In the genomic region with DNA sequence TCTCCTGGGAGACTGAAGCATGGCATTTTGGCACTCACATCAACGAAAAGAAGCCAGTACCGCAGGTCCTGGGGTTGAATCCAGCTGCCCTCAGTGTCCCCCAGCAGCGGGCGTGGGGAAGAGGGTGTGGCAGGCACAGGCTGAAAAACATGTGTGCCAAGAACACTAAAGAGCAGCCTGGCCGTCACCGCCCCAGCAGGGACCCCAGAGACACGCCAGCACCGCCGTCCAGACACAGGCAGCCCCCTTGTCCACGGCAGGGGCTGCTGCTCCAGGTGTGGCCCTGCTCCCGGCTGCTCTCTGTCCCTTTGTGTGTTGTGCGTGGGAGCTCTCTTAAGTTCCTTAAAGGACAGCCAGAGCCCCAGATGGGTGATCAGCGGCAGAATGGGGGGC, we compare ENCODE assay signal across 9 cellular contexts. TPM values are rescaled to one million over a fixed set of nuclear protein-coding genes. Genes with fewer than 3 reads are reported as not detected.
DNase-seq lines count a peak whose midpoint lies in the region; ATAC-seq, FAIRE-seq and TF ChIP-seq lines count a peak whose summit lies in the region.
"Had no signal": no experiment of that assay in that cellular context is flagged by ENCODE, and none has a peak within 500 bp of the region (broad histone marks: within the 10 kb centered on the region; RNA-seq: fewer than 3 reads in every experiment).

No MANE protein-coding gene starts in this region.

- H3K9me3 ChIP-seq in A549 = no peaks in the 10 kb centered on the region
- H3K9me3 ChIP-seq in HCT116 (ENCODE audit: control insufficient read depth in 1 of 2, insufficient read depth in 1 of 2, low read depth in 1 of 2, low read length in 2 of 2) = no peaks in the 10 kb centered on the region

- H3K9ac ChIP-seq in HCT116 (ENCODE audit: low read length) = peak overlapping the region; percentile 72

- no peaks in the 10 kb centered on the region for H3K9me3 Mint-ChIP-seq in activated naive CD4-positive, alpha-beta T cell treated with anti-CD3 and anti-CD28 coated beads, Interleukin-2, amount 50 U/mL, for 72 hours
- no peaks in the 10 kb centered on the region for H3K9me3 Mint-ChIP-seq in stimulated activated memory B cell treated with anti-CD40 and anti-IgM and Interleukin-4, amounts not matched to agents 10 μg/mL and 1 μg/mL and 100 μg/mL, for 72 hours

- BruUV-seq in HCT116 (replicated peaks; lab: Mats Ljungman, UMichigan) = no TSS peak

- TF ChIP-seq RAD21 in A549 (conservative IDR thresholded peaks at IDR 0.05 in 1 of 2, IDR thresholded peaks at IDR 0.05 in 1 of 2) (no peak), HCT116 (IDR thresholded peaks at IDR 0.05; ENCODE audit: low read depth) (no peak)

- H2AFZ ChIP-seq in HCT116 (ENCODE audit: low read depth, low read length, poor library complexity, severe bottlenecking) = no peak overlapping the region

- H3K4me3 Mint-ChIP-seq in stimulated activated memory B cell treated with anti-CD40 and anti-IgM and Interleukin-4, amounts not matched to agents 10 μg/mL and 1 μg/mL and 100 μg/mL, for 72 hours = peak overlapping the region; percentile 78

- DNase-seq in A549 (ENCODE audit: low read depth in 1 of 2, low spot score in 1 of 2) (peak in 1 of 2 experiments; percentile 33), HCT116 (ENCODE audit: low read depth, low spot score) (no peak), H54 (ENCODE audit: insufficient read length, low spot score) (no peak), GM10266 (ENCODE audit: extremely low spot score) (no peak), HuH-7.5 (ENCODE audit: low spot score) (no peak)
- no peak for DNase-seq in activated naive CD4-positive, alpha-beta T cell treated with anti-CD3 and anti-CD28 coated beads, Interleukin-2, amount 50 U/mL, for 72 hours (ENCODE audit: low spot score in 2 of 2)

- TF ChIP-seq EP300 in A549 (IDR thresholded peaks at IDR 0.05) = no peak

- POLR2A ChIA-PET in A549 (lab: Yijun Ruan, JAX) = interaction anchor here (0.6 kb wide), 1 partner anchor 434 kb away, joined by 9 read pairs; no protein-coding TSS in a partner anchor
- POLR2A ChIA-PET in HCT116 (lab: Charles Lee) = no interaction called here

- H3K27me3 Mint-ChIP-seq in stimulated activated memory B cell treated with anti-CD40 and anti-IgM and Interleukin-4, amounts not matched to agents 10 μg/mL and 1 μg/mL and 100 μg/mL, for 72 hours = peaks cover 9% of the 10 kb centered on the region

- FAIRE-seq in A549 (lab: Jason Lieb, UNC) (no peak), H54 (lab: Jason Lieb, UNC) (no peak)

- H3K4me2 ChIP-seq in A549 (peak overlapping the region; percentile 97), HCT116 (ENCODE audit: low read length) (peak overlapping the region; percentile 81)

- TF ChIP-seq CTCF in A549 (IDR thresholded peaks at IDR 0.05) (no peak), HCT116 (IDR thresholded peaks at IDR 0.05 in 2 of 3, conservative IDR thresholded peaks at IDR 0.05 in 1 of 3; ENCODE audit: borderline replicate concordance in 1 of 3, insufficient read depth in 1 of 3, low read depth in 2 of 3, low read length in 2 of 3) (no peak), GM10266 (IDR thresholded peaks at IDR 0.05; ENCODE audit: control insufficient read depth, insufficient read depth, low read depth, missing control alignments) (no peak)

- H3K27ac ChIP-seq in A549 (peak overlapping the region; percentile 76 to 91), HCT116 (ENCODE audit: low read depth, low read length) (peak overlapping the region; percentile 46; the same call in 1 of the 2 replicates)
- H3K27ac ChIP-seq: epithelial cell of prostate had no signal

- ATAC-seq in A549 (peak; percentile 33 to 37), HCT116 (peak; percentile 4; the same call in 1 of the 2 replicates)
- ATAC-seq in activated naive CD4-positive, alpha-beta T cell treated with anti-CD3 and anti-CD28 coated beads, Interleukin-2, amount 50 U/mL, for 72 hours = peak; percentile 9 to 16
- no peak for ATAC-seq in stimulated activated memory B cell treated with anti-CD40 and anti-IgM and Interleukin-4, amounts not matched to agents 10 μg/mL and 1 μg/mL and 100 μg/mL, for 72 hours

- intact Hi-C loops in HCT116 (cut with micrococcal nuclease) = no loop called here

- no peaks in the 10 kb centered on the region for H3K79me2 ChIP-seq in HCT116 (ENCODE audit: insufficient read depth, low read length)

- 12% methylated on average over 13 of the region's 13 CpGs for WGBS in A549 (ENCODE audit: missing lambda C conversion rate)

- H3K27ac Mint-ChIP-seq in activated naive CD4-positive, alpha-beta T cell treated with anti-CD3 and anti-CD28 coated beads, Interleukin-2, amount 50 U/mL, for 72 hours = no peak overlapping the region
- H3K27ac Mint-ChIP-seq in stimulated activated memory B cell treated with anti-CD40 and anti-IgM and Interleukin-4, amounts not matched to agents 10 μg/mL and 1 μg/mL and 100 μg/mL, for 72 hours = no peak overlapping the region

- RAD21 ChIA-PET in HCT116 (lab: Charles Lee; ENCODE audit: low non-redundant PET in 1 of 2, low total read pairs in 2 of 2, uncharacterized antibody in 2 of 2, unreplicated experiment in 2 of 2) = no interaction called here

- H3K36me3 Mint-ChIP-seq in activated naive CD4-positive, alpha-beta T cell treated with anti-CD3 and anti-CD28 coated beads, Interleukin-2, amount 50 U/mL, for 72 hours = no peaks in the 10 kb centered on the region
- no peaks in the 10 kb centered on the region for H3K36me3 Mint-ChIP-seq in stimulated activated memory B cell treated with anti-CD40 and anti-IgM and Interleukin-4, amounts not matched to agents 10 μg/mL and 1 μg/mL and 100 μg/mL, for 72 hours

- CTCF ChIA-PET in A549 (lab: Yijun Ruan, JAX) = interaction anchor here (0.6 to 5.5 kb wide), 6 partner anchors 10 to 273 kb away, joined by 3 to 36 read pairs (median 7); no protein-coding TSS in a partner anchor
- CTCF ChIA-PET in HCT116 (lab: Charles Lee) = no interaction called here

- peak overlapping the region; percentile 91 for H3K4me3 ChIP-seq in A549
- H3K4me3 ChIP-seq in HCT116 (replicated peaks in 1 of 2; ENCODE audit: low read depth in 1 of 2, low read length in 2 of 2) = peak overlapping the region; percentile 73 to 83
- H3K4me3 ChIP-seq in iPS-11a (ENCODE audit: low read depth, low read length) = peak overlapping the region; percentile 72

- H3K36me3 ChIP-seq in HCT116 (ENCODE audit: control insufficient read depth in 1 of 2, insufficient read depth in 2 of 2, low read length in 2 of 2) = no peaks in the 10 kb centered on the region

- no peaks in the 10 kb centered on the region for H3K9me2 ChIP-seq in HCT116 (ENCODE audit: insufficient read depth)

- peaks cover 19% of the 10 kb centered on the region for H3K4me1 Mint-ChIP-seq in stimulated activated memory B cell treated with anti-CD40 and anti-IgM and Interleukin-4, amounts not matched to agents 10 μg/mL and 1 μg/mL and 100 μg/mL, for 72 hours

- TF ChIP-seq POLR2A in A549 (IDR thresholded peaks at IDR 0.05; ENCODE audit: low read length) (no peak), HCT116 (IDR thresholded peaks at IDR 0.05; ENCODE audit: borderline replicate concordance, extremely low read depth, insufficient read depth, insufficient read length) (no peak), H54 (IDR thresholded peaks at IDR 0.05; ENCODE audit: low read depth, low read length) (no peak)

- H3K4me1 ChIP-seq in A549 (peaks cover 23% of the 10 kb centered on the region), HCT116 (ENCODE audit: control insufficient read depth in 1 of 2, insufficient read depth in 2 of 2, low read length in 2 of 2) (peaks cover 4 to 30% of the 10 kb centered on the region in 2 experiments; a peak in 3 of 4 replicates)

- no peaks in the 10 kb centered on the region for H3K27me3 ChIP-seq in HCT116 (ENCODE audit: insufficient read depth, low read length)

- H4K20me1 ChIP-seq in HCT116 (ENCODE audit: insufficient read depth) = no peaks in the 10 kb centered on the region

TF ChIP-seq in A549, 52 proteins besides CTCF, POLR2A, EP300 and RAD21 (continues in another document):
- TF ChIP-seq HDAC2 (IDR thresholded peaks at IDR 0.05) = no peak
- TF ChIP-seq NPAS2 (CRISPR knock-in tag; IDR thresholded peaks at IDR 0.05; ENCODE audit: borderline replicate concordance) = no peak
- no peak for TF ChIP-seq RNF2 (IDR thresholded peaks at IDR 0.05; ENCODE audit: borderline replicate concordance, low read depth)

TF ChIP-seq in HCT116, 20 proteins besides CTCF, POLR2A, EP300 and RAD21:
- TF ChIP-seq CBX3 (IDR thresholded peaks at IDR 0.05; ENCODE audit: low read depth) (no peak), ZNF274 (IDR thresholded peaks at IDR 0.05; ENCODE audit: low read depth, low read length) (no peak)
- TF ChIP-seq, protein P1, sequence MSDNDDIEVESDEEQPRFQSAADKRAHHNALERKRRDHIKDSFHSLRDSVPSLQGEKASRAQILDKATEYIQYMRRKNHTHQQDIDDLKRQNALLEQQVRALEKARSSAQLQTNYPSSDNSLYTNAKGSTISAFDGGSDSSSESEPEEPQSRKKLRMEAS (IDR thresholded peaks at IDR 0.05) = no peak

RNA-seq across cellular contexts. Expression of gene PHETA1, which starts 0.6 kb away (rescaled TPM):
- polyA plus RNA-seq in A549 (2011; rRNA removed) = 2.9 and 3.0 TPM in 2 replicates
- 5.1 and 7.4 TPM in 2 replicates for polyA plus RNA-seq in A549 (2012; cell fraction: cytosol; rRNA removed)
- polyA plus RNA-seq in A549 (2012; cell fraction: nucleus; rRNA removed) = 11.4 and 15.4 TPM in 2 replicates
- polyA plus RNA-seq in A549 (2017; fragmentation: RNase III; extraction: RNeasy Plus Mini Kit Qiagen cat#74134 plus additional on column Dnase treatment) = 5.8 to 7.3 TPM (median 7.1 TPM) in 3 replicates
- 1.6 and 2.4 TPM in 2 replicates for polyA minus RNA-seq in A549 (2011; rRNA and poly(A)+ RNA removed)
- total RNA-seq in HCT116 (2021; ENCODE audit: unreplicated experiment) = 10.6 TPM
- polyA plus RNA-seq in HCT116 (2012) = 5.1 and 5.7 TPM in 2 replicates
- 1 to 10 TPM in 1 of 2 donors, under 1 TPM in 1; 0.64 to 1.5 TPM for total RNA-seq in activated naive CD4-positive, alpha-beta T cell treated with anti-CD3 and anti-CD28 coated beads, Interleukin-2, amount 50 U/mL, for 72 hours

RNA-seq across cellular contexts. Expression of gene SH2B3, which starts 37.4 kb away (rescaled TPM):
- polyA plus RNA-seq in A549 (2011; rRNA removed) (2.3 and 2.9 TPM in 2 replicates), A549 (2017; fragmentation: RNase III; extraction: RNeasy Plus Mini Kit Qiagen cat#74134 plus additional on column Dnase treatment) (2.4 to 2.5 TPM (median 2.5 TPM) in 3 replicates)
- polyA plus RNA-seq in A549 (2012; cell fraction: cytosol; rRNA removed) = 2.1 and 2.8 TPM in 2 replicates
- polyA plus RNA-seq in A549 (2012; cell fraction: nucleus; rRNA removed) = 2.5 and 2.9 TPM in 2 replicates
- 2.5 and 2.6 TPM in 2 replicates for polyA minus RNA-seq in A549 (2011; rRNA and poly(A)+ RNA removed)
- total RNA-seq in HCT116 (2021; ENCODE audit: unreplicated experiment) = 17.3 TPM
- 8.7 and 10.1 TPM in 2 replicates for polyA plus RNA-seq in HCT116 (2012)
- 10 to 100 TPM; 18.0 to 24.6 TPM for total RNA-seq in activated naive CD4-positive, alpha-beta T cell treated with anti-CD3 and anti-CD28 coated beads, Interleukin-2, amount 50 U/mL, for 72 hours
